ENCODE assay signal across 8 cellular contexts in the genomic region with DNA sequence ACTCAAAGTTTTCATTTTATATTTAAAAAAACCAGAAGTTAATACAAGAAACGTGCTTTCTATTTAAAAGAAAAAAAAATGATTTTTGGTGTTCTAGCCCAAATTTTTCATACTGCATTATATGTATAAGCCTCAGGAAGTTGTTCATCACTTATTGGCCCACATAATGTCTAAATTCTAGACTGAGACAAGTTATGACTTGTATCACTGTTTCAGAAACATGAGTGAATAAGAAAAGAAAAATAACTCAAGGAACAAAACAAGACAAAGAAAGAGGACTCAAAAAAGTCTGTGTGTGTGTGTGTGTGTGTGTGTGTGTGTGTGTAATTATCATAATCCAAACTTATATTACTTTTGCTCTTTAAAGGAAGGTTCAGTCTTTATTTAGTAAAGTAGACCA.
"Had no signal": no experiment of that assay in that cellular context is flagged by ENCODE, and none has a peak within 500 bp of the region (broad histone marks: within the 10 kb centered on the region; RNA-seq: fewer than 3 reads in every experiment).

No MANE protein-coding gene starts in this region.

- H3K4me1 ChIP-seq: HAP-1 had no signal

- ATAC-seq: HCT116 had no signal

- H3K4me3 Mint-ChIP-seq: HFFc6 had no signal

- H3K9ac ChIP-seq: GM23248 had no signal

- H3K27ac Mint-ChIP-seq: HFFc6 had no signal

- H3K9me3 ChIP-seq: HAP-1 had no signal

- H3K36me3 ChIP-seq: HAP-1 had no signal

- H3K4me3 ChIP-seq: GM23248, HAP-1 had no signal

- DNase-seq: GM23248, GOT3, H7, HFFc6, IMR-90 had no signal

- H2AFZ ChIP-seq: GM23248 had no signal

- H3K27ac ChIP-seq: GM23248, HL-60 had no signal
